ENCODE assay signal across 12 cellular contexts in genomic region chr2:155145758-155146229, GRCh38.
A peak's percentile ranks its signal among the peaks of the same experiment; 100 is the strongest.
DNase-seq lines count a peak whose midpoint lies in the region; ATAC-seq, FAIRE-seq and TF ChIP-seq lines count a peak whose summit lies in the region.
"Had no signal": no experiment of that assay in that cellular context is flagged by ENCODE, and none has a peak within 500 bp of the region (broad histone marks: within the 10 kb centered on the region; RNA-seq: fewer than 3 reads in every experiment).

No MANE protein-coding gene starts in this region.

- H3K4me1 ChIP-seq in BLaER1 (peaks cover 24% of the 10 kb centered on the region), upper lobe of left lung (no peaks in the 10 kb centered on the region)

- H3K27ac ChIP-seq in BLaER1 (peak overlapping the region; percentile 51), upper lobe of left lung (no peak overlapping the region)
- H3K27ac ChIP-seq: cardiac muscle cell had no signal

- peaks cover 4% of the 10 kb centered on the region for H3K9me3 ChIP-seq in BLaER1
- H3K9me3 ChIP-seq in upper lobe of left lung = no peaks in the 10 kb centered on the region

- no peak for TF ChIP-seq EP300 in upper lobe of left lung (IDR thresholded peaks at IDR 0.05)

- no peak overlapping the region for H3K9ac ChIP-seq in BLaER1

- DNase-seq in GM19239 (ENCODE audit: insufficient read length, low spot score) = peak; percentile 5
- peak; percentile 95 for DNase-seq in NCI-H146 treated with DMSO at 0.1 percent for 48 hours (lab: John Stamatoyannopoulos, UW; ENCODE audit: unreplicated experiment)
- no peak for DNase-seq in KBM-7
- no peak for DNase-seq in NCI-H510A treated with DMSO at 0.1 percent for 48 hours (lab: John Stamatoyannopoulos, UW)
- DNase-seq in upper lobe of left lung = no peak
- no peak for DNase-seq in posterior cingulate gyrus
- DNase-seq: NCI-H510A; stimulated activated naive B cell treated with anti-CD40 and anti-IgM and Interleukin-4, amounts not matched to agents 10 μg/mL and 1 μg/mL and 100 μg/mL, for 72 hours had no signal

- H3K27me3 ChIP-seq in BLaER1 (no peaks in the 10 kb centered on the region), upper lobe of left lung (no peaks in the 10 kb centered on the region)
- H3K27me3 ChIP-seq: cardiac muscle cell had no signal

- H3K4me2 ChIP-seq in BLaER1 = peak overlapping the region; percentile 50

- in situ Hi-C loops in KBM-7 (cut with MboI; ENCODE audit: low pct_unique_long_range_greater_than_20kb, low sequenced_read_pairs) = no loop called here

- TF ChIP-seq POLR2A in upper lobe of left lung (IDR thresholded peaks at IDR 0.05) = no peak

- FAIRE-seq in GM19239 (lab: Jason Lieb, UNC) = peak; percentile 99
- FAIRE-seq: A204.1 had no signal

- intact Hi-C loops in posterior cingulate gyrus (cut with DNase I) = no loop called here

- no peaks in the 10 kb centered on the region for H3K36me3 ChIP-seq in BLaER1
- no peaks in the 10 kb centered on the region for H3K36me3 ChIP-seq in upper lobe of left lung
- H3K36me3 ChIP-seq: cardiac muscle cell had no signal

- H3K4me3 ChIP-seq in BLaER1 (no peak overlapping the region), upper lobe of left lung (no peak overlapping the region)
- H3K4me3 ChIP-seq: cardiac muscle cell had no signal

- ATAC-seq in HG02884 (IDR thresholded peaks at IDR 0.05; ENCODE audit: unreplicated experiment) (peak; percentile 96), upper lobe of left lung (ENCODE audit: low FRiP score in 2 of 2) (no peak)

- WGBS in upper lobe of left lung, 2 donors = 67 to 68% methylated on average over 3 of the region's 3 CpGs

- no peak for TF ChIP-seq CTCF in upper lobe of left lung (IDR thresholded peaks at IDR 0.05)

- no peaks in the 10 kb centered on the region for H4K20me1 ChIP-seq in BLaER1

Comparison
In these comparisons a context has a peak if more than half of its experiments do, and no peak if none do; other contexts are left out.
1. DNase-seq: peak in GM19239 (single experiment) and NCI-H146 treated with DMSO at 0.1 percent for 48 hours (single experiment); none in KBM-7 (single experiment), NCI-H510A treated with DMSO at 0.1 percent for 48 hours (single experiment), upper lobe of left lung (0 of 2) and posterior cingulate gyrus (0 of 10).